ENCODE assay signal across 28 cellular contexts in the genomic region with DNA sequence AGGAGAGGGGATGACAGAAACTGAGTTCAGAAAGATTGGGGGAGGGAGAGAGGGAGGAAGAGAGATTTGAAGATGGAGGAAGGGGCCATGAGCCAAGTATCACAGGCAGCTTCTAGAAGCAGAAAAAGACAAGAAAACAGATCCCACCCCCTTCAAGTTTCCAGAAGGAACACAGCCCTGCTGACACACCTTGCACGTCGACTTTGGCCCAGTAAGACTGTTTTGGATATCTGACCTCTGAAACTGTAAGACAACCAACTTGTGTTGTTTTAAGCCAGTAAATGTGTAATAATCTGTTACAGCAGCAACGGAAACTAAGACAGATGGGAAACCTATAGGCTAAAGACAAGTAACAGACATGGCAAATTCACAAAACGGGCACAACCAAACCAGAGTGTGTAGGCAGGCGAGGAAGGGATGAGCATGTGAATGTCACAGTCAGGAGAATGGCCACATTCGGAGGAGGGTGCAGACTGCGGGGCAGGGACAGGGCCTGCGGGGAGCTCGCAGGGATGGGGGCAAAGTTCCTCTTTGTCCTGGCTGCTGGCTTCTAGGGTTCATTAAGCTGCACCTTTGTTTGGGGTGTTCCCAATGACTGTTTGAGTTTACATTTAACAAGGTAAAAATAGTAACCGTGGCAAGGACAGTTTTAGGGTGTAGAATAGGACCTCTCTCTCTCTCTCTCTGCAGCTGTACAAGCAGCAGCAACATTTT. TPM values are rescaled to one million over a fixed set of nuclear protein-coding genes. Genes with fewer than 3 reads are reported as not detected.
"Had no signal": no experiment of that assay in that cellular context is flagged by ENCODE, and none has a peak within 500 bp of the region (broad histone marks: within the 10 kb centered on the region; RNA-seq: fewer than 3 reads in every experiment).

No MANE protein-coding gene starts in this region.

- H3K36me3 ChIP-seq: left ventricle myocardium inferior, sigmoid colon, vagina had no signal

- H3K27ac Mint-ChIP-seq: activated B cell treated with CpG ODN at 0.5 μM for 24 hours; activated CD4-positive, alpha-beta T cell treated with anti-CD3 and anti-CD28 coated beads for 36 hours; activated naive CD8-positive, alpha-beta T cell treated with anti-CD3 and anti-CD28 coated beads, Interleukin-2, amount 10 ng/mL, durations not matched to agents 7 days and 5 days; nephron; stimulated activated naive B cell treated with anti-CD40 and anti-IgM and Interleukin-4, amounts not matched to agents 10 μg/mL and 1 μg/mL and 100 μg/mL, for 72 hours had no signal

- H3K4me3 Mint-ChIP-seq: activated B cell treated with CpG ODN at 0.5 μM for 24 hours; activated CD4-positive, alpha-beta T cell treated with anti-CD3 and anti-CD28 coated beads for 36 hours; activated naive CD8-positive, alpha-beta T cell treated with anti-CD3 and anti-CD28 coated beads, Interleukin-2, amount 10 ng/mL, durations not matched to agents 7 days and 5 days; activated T-cell treated with anti-CD3 and anti-CD28 coated beads, Interleukin-2, amount 50 U/mL, for 4 hours; nephron; stimulated activated naive B cell treated with anti-CD40 and anti-IgM and Interleukin-4, amounts not matched to agents 10 μg/mL and 1 μg/mL and 100 μg/mL, for 72 hours had no signal

- H3K4me1 ChIP-seq: foreskin keratinocyte, left ventricle myocardium inferior, sigmoid colon, vagina had no signal

- DNase-seq: activated B cell treated with CpG ODN at 0.5 μM for 24 hours; activated CD4-positive, alpha-beta T cell treated with anti-CD3 and anti-CD28 coated beads for 36 hours; activated CD4-positive, alpha-beta T cell treated with anti-CD3 and anti-CD28 coated beads, Interleukin-2, amount 50 U/mL, for 48 hours; activated CD8-positive, alpha-beta memory T cell treated with anti-CD3 and anti-CD28 coated beads, Interleukin-2, amount 50 U/mL, for 48 hours; activated naive CD4-positive, alpha-beta T cell treated with Interleukin-2 at 50 U/mL for 16 hours; activated naive CD8-positive, alpha-beta T cell treated with anti-CD3 and anti-CD28 coated beads, Interleukin-2, amount 10 ng/mL, durations not matched to agents 7 days and 5 days; activated T-cell treated with anti-CD3 and anti-CD28 coated beads, Interleukin-2, amount 50 U/mL, for 4 hours; amygdala; cerebellar nuclear complex; dermis blood vessel endothelial cell; effector memory CD4-positive, alpha-beta T cell; foreskin keratinocyte; kidney glomerular epithelial cell; left ventricle myocardium inferior; midbrain; sigmoid colon; stimulated activated CD4-positive, alpha-beta T cell treated with anti-CD3 and anti-CD28 coated beads, Interleukin-2, amount 100 ng/mL, for 48 hours; stimulated activated CD8-positive, alpha-beta memory T cell treated with anti-CD3 and anti-CD28 coated beads, Interleukin-4, amount 100 ng/mL, for 48 hours; stimulated activated naive B cell treated with anti-CD40 and anti-IgM and Interleukin-4, amounts not matched to agents 10 μg/mL and 1 μg/mL and 100 μg/mL, for 72 hours; T1000; trophoblast cell had no signal

- H3K9me3 Mint-ChIP-seq: activated B cell treated with CpG ODN at 0.5 μM for 24 hours; activated naive CD8-positive, alpha-beta T cell treated with anti-CD3 and anti-CD28 coated beads, Interleukin-2, amount 10 ng/mL, durations not matched to agents 7 days and 5 days; activated T-cell treated with anti-CD3 and anti-CD28 coated beads, Interleukin-2, amount 50 U/mL, for 4 hours; nephron; stimulated activated naive B cell treated with anti-CD40 and anti-IgM and Interleukin-4, amounts not matched to agents 10 μg/mL and 1 μg/mL and 100 μg/mL, for 72 hours had no signal

- H3K27me3 Mint-ChIP-seq: activated CD4-positive, alpha-beta T cell treated with anti-CD3 and anti-CD28 coated beads for 36 hours had no signal

- H3K27ac ChIP-seq: foreskin keratinocyte, left ventricle myocardium inferior, sigmoid colon, vagina had no signal

- H3K9me3 ChIP-seq: left ventricle myocardium inferior, sigmoid colon, vagina had no signal

- H3K27me3 ChIP-seq: sigmoid colon, vagina had no signal

- H3K36me3 Mint-ChIP-seq: activated naive CD8-positive, alpha-beta T cell treated with anti-CD3 and anti-CD28 coated beads, Interleukin-2, amount 10 ng/mL, durations not matched to agents 7 days and 5 days; stimulated activated naive B cell treated with anti-CD40 and anti-IgM and Interleukin-4, amounts not matched to agents 10 μg/mL and 1 μg/mL and 100 μg/mL, for 72 hours had no signal

- H3K4me3 ChIP-seq: left ventricle myocardium inferior, sigmoid colon, vagina had no signal

- H3K4me1 Mint-ChIP-seq: activated B cell treated with CpG ODN at 0.5 μM for 24 hours; activated CD4-positive, alpha-beta T cell treated with anti-CD3 and anti-CD28 coated beads for 36 hours; activated naive CD8-positive, alpha-beta T cell treated with anti-CD3 and anti-CD28 coated beads, Interleukin-2, amount 10 ng/mL, durations not matched to agents 7 days and 5 days; nephron; stimulated activated naive B cell treated with anti-CD40 and anti-IgM and Interleukin-4, amounts not matched to agents 10 μg/mL and 1 μg/mL and 100 μg/mL, for 72 hours had no signal

RNA-seq across cellular contexts. Expression of a gene that starts 18.3 kb away (rescaled TPM):
- total RNA-seq: activated B cell treated with CpG ODN at 0.5 μM for 24 hours; activated CD4-positive, alpha-beta T cell treated with anti-CD3 and anti-CD28 coated beads for 36 hours; activated CD8-positive, alpha-beta memory T cell treated with anti-CD3 and anti-CD28 coated beads for 36 hours; activated naive CD8-positive, alpha-beta T cell treated with anti-CD3 and anti-CD28 coated beads, Interleukin-2, amount 10 ng/mL, durations not matched to agents 7 days and 5 days; activated T-cell treated with anti-CD3 and anti-CD28 coated beads, Interleukin-2, amount 50 U/mL, for 4 hours; dermis blood vessel endothelial cell; glomerular endothelial cell; left ventricle myocardium inferior; myocyte; T-helper 1 cell treated with Interleukin-12 subunit alpha and Interleukin-12 subunit beta and Interleukin-4 antibody, amounts not matched to agents 30 ng/mL and 1 ng/mL, for 36 hours had no signal

RNA-seq across cellular contexts. Expression of a gene that starts 55.3 kb away (rescaled TPM):
- total RNA-seq: activated B cell treated with CpG ODN at 0.5 μM for 24 hours; activated CD4-positive, alpha-beta T cell treated with anti-CD3 and anti-CD28 coated beads for 36 hours; activated CD8-positive, alpha-beta memory T cell treated with anti-CD3 and anti-CD28 coated beads for 36 hours; activated naive CD8-positive, alpha-beta T cell treated with anti-CD3 and anti-CD28 coated beads, Interleukin-2, amount 10 ng/mL, durations not matched to agents 7 days and 5 days; activated T-cell treated with anti-CD3 and anti-CD28 coated beads, Interleukin-2, amount 50 U/mL, for 4 hours; dermis blood vessel endothelial cell; foreskin keratinocyte; glomerular endothelial cell; lung microvascular endothelial cell; T-helper 1 cell treated with Interleukin-12 subunit alpha and Interleukin-12 subunit beta and Interleukin-4 antibody, amounts not matched to agents 30 ng/mL and 1 ng/mL, for 36 hours had no signal
- polyA plus RNA-seq: foreskin keratinocyte had no signal
